ENCODE assay signal across 1 cellular context in genomic region chr4:102341201-102341600, GRCh38.
TF ChIP-seq lines count a peak whose summit lies in the region.

No MANE protein-coding gene starts in this region.

TF ChIP-seq in GM23338, 12 proteins besides CTCF, POLR2A, EP300 and RAD21 (continued from another document):
- TF ChIP-seq ZNF462 (CRISPR knock-in tag; IDR thresholded peaks at IDR 0.05) (no peak), EZH2 (IDR thresholded peaks at IDR 0.05; ENCODE audit: low read depth, unreplicated experiment) (no peak), REST (IDR thresholded peaks at IDR 0.05; ENCODE audit: unreplicated experiment) (no peak)
